11 cellular contexts compared by ENCODE assay signal in the genomic region with DNA sequence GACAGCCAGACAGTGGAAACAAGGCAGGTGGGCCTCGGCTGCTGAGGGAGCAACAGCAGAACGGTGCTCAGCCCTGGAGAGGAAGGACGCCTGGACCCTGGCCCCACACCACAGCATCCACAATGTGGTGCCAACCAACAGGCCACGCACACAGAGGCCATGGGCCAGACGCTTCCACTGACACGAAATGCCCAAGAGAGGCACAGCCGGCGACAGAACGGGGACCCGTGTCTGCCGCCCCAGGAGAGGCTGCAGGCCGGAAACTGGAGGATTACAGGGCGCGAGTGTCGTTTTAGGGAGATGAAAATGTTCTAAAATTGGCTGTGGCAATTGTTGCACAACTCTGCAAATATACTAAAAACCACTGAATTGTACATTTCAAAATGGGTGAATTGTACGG.
DNase-seq lines count a peak whose midpoint lies in the region; ATAC-seq and TF ChIP-seq lines count a peak whose summit lies in the region.
"Had no signal": no experiment of that assay in that cellular context is flagged by ENCODE, and none has a peak within 500 bp of the region (broad histone marks: within the 10 kb centered on the region; RNA-seq: fewer than 3 reads in every experiment).

No MANE protein-coding gene starts in this region.

- in situ Hi-C loops in GM23248 (cut with MboI) = no loop called here

- H3K79me2 ChIP-seq in GM23248 (ENCODE audit: insufficient read depth) = peaks cover 67% of the 10 kb centered on the region

- intact Hi-C loops in spleen (cut with DNase I; ENCODE audit: low total_unique reads) = no loop called here

- H3K4me2 ChIP-seq in GM23248 (ENCODE audit: unreplicated experiment) = peak overlapping the region; percentile 81

- WGBS in GM23248 (ENCODE audit: low coverage in 1 of 2, low lambda C conversion rate in 2 of 2, missing lambda C conversion rate in 2 of 2), 2 experiments = 48 to 54% methylated on average over 16 of the region's 16 CpGs
- 72 to 75% methylated on average over 1 to 7 of the region's 16 CpGs for WGBS in gastroesophageal sphincter (ENCODE audit: low coverage in 1 of 2), 2 donors
- 30 to 76% (median 53%) methylated on average over 16 of the region's 16 CpGs for WGBS in spleen, 5 donors

- no peak overlapping the region for H3K27ac Mint-ChIP-seq in activated T-helper 17 cell treated with anti-CD3 and anti-CD28 coated beads, Interleukin-2, amount 50 U/mL, for 72 hours
- H3K27ac Mint-ChIP-seq: stimulated activated effector memory CD8-positive, alpha-beta T cell treated with anti-CD3 and anti-CD28 coated beads, Interleukin-12 subunit alpha, Interleukin-12 subunit beta, amount 100 ng/mL, for 72 hours had no signal

- no peaks in the 10 kb centered on the region for H3K9me2 ChIP-seq in GM23248 (ENCODE audit: insufficient read depth)

- H3K9me3 Mint-ChIP-seq in activated T-helper 17 cell treated with anti-CD3 and anti-CD28 coated beads, Interleukin-2, amount 50 U/mL, for 72 hours = no peaks in the 10 kb centered on the region
- H3K9me3 Mint-ChIP-seq: stimulated activated effector memory CD8-positive, alpha-beta T cell treated with anti-CD3 and anti-CD28 coated beads, Interleukin-12 subunit alpha, Interleukin-12 subunit beta, amount 100 ng/mL, for 72 hours had no signal

- H4K20me1 ChIP-seq in GM23248 (ENCODE audit: insufficient read depth) = no peaks in the 10 kb centered on the region

- TF ChIP-seq EP300 in gastroesophageal sphincter (IDR thresholded peaks at IDR 0.05) = no peak

- no peak for TF ChIP-seq CTCF in RWPE1 (conservative IDR thresholded peaks at IDR 0.05; ENCODE audit: low read depth)
- no peak for TF ChIP-seq CTCF in gastroesophageal sphincter (IDR thresholded peaks at IDR 0.05)
- TF ChIP-seq CTCF in spleen (IDR thresholded peaks at IDR 0.05 in 8 of 11, conservative IDR thresholded peaks at IDR 0.05 in 3 of 11) = no peak

- peaks cover 48% of the 10 kb centered on the region for H3K36me3 Mint-ChIP-seq in activated T-helper 17 cell treated with anti-CD3 and anti-CD28 coated beads, Interleukin-2, amount 50 U/mL, for 72 hours (ENCODE audit: low read depth)

- peak overlapping the region; percentile 95 for H3K9ac ChIP-seq in GM23248

- H3K4me1 Mint-ChIP-seq in activated T-helper 17 cell treated with anti-CD3 and anti-CD28 coated beads, Interleukin-2, amount 50 U/mL, for 72 hours = peaks cover 32% of the 10 kb centered on the region

- peaks cover 45% of the 10 kb centered on the region for H3F3A ChIP-seq in GM23248 (ENCODE audit: insufficient read depth)

- peaks cover 46% of the 10 kb centered on the region for H3K4me1 ChIP-seq in GM23248 (ENCODE audit: insufficient read depth)
- H3K4me1 ChIP-seq in gastroesophageal sphincter = peaks cover 0 to 91% (median 40%) of the 10 kb centered on the region in 3 donors
- peaks cover 59 to 97% (median 77%) of the 10 kb centered on the region in 6 donors for H3K4me1 ChIP-seq in spleen

- no peaks in the 10 kb centered on the region for H3K27me3 Mint-ChIP-seq in activated T-helper 17 cell treated with anti-CD3 and anti-CD28 coated beads, Interleukin-2, amount 50 U/mL, for 72 hours

- CTCF ChIA-PET in RWPE1 (lab: Yijun Ruan, JAX) = no interaction called here

- ATAC-seq in gastroesophageal sphincter (no peak), HG03457 (IDR thresholded peaks at IDR 0.05; ENCODE audit: unreplicated experiment) (no peak)
- no peak for ATAC-seq in activated T-helper 17 cell treated with anti-CD3 and anti-CD28 coated beads, Interleukin-2, amount 50 U/mL, for 72 hours (replicated peaks)
- ATAC-seq: stimulated activated effector memory CD8-positive, alpha-beta T cell treated with anti-CD3 and anti-CD28 coated beads, Interleukin-12 subunit alpha, Interleukin-12 subunit beta, amount 100 ng/mL, for 72 hours had no signal

- H3K27ac ChIP-seq in GM23248 = peak overlapping the region; percentile 100
- peak overlapping the region; percentile 100 for H3K27ac ChIP-seq in RWPE1
- peak overlapping the region in 3 of 4 donors; percentile 40 to 98 (median 76) for H3K27ac ChIP-seq in gastroesophageal sphincter
- peak overlapping the region in 6 of 8 donors; percentile 55 to 96 (median 92) for H3K27ac ChIP-seq in spleen
- H3K27ac ChIP-seq: VCaP had no signal

- H3K9me3 ChIP-seq in GM23248 (ENCODE audit: low read depth) (no peaks in the 10 kb centered on the region), gastroesophageal sphincter (no peaks in the 10 kb centered on the region), spleen (no peaks in the 10 kb centered on the region)

- POLR2A ChIA-PET in RWPE1 (lab: Yijun Ruan, JAX; ENCODE audit: low non-redundant PET) = no interaction called here

- no peak overlapping the region for H3K4me3 ChIP-seq in GM23248
- no peak overlapping the region for H3K4me3 ChIP-seq in gastroesophageal sphincter
- H3K4me3 ChIP-seq in spleen = no peak overlapping the region

- no peak overlapping the region for H2AFZ ChIP-seq in GM23248

- DNase-seq in GM23248 (peak; percentile 54), RWPE1 (ENCODE audit: low spot score) (no peak), spleen (no peak), EL (no peak), cerebellar cortex (ENCODE audit: low spot score) (no peak)
- DNase-seq: NCI-H2029 had no signal

- no peaks in the 10 kb centered on the region for H3K36me3 ChIP-seq in GM23248 (ENCODE audit: low read depth)
- H3K36me3 ChIP-seq in gastroesophageal sphincter = no peaks in the 10 kb centered on the region
- H3K36me3 ChIP-seq in spleen = peaks cover 0 to 35% (median 3%) of the 10 kb centered on the region in 6 donors

- TF ChIP-seq POLR2A in gastroesophageal sphincter (IDR thresholded peaks at IDR 0.05) (no peak), spleen (IDR thresholded peaks at IDR 0.05) (no peak)

- H3K27me3 ChIP-seq in GM23248 (replicated peaks; ENCODE audit: insufficient read depth) (no peaks in the 10 kb centered on the region), gastroesophageal sphincter (no peaks in the 10 kb centered on the region), spleen (replicated peaks in 1 of 7) (no peaks in the 10 kb centered on the region)

- H3K4me3 Mint-ChIP-seq in activated T-helper 17 cell treated with anti-CD3 and anti-CD28 coated beads, Interleukin-2, amount 50 U/mL, for 72 hours = no peak overlapping the region
